ENCODE assay signal across 24 cellular contexts in genomic region chr13:91319996-91320395, GRCh38. TPM values are rescaled to one million over a fixed set of nuclear protein-coding genes. Genes with fewer than 3 reads are reported as not detected.
DNase-seq lines count a peak whose midpoint lies in the region; ATAC-seq, FAIRE-seq and TF ChIP-seq lines count a peak whose summit lies in the region.
"Had no signal": no experiment of that assay in that cellular context is flagged by ENCODE, and none has a peak within 500 bp of the region (broad histone marks: within the 10 kb centered on the region; RNA-seq: fewer than 3 reads in every experiment).

No MANE protein-coding gene starts in this region.

- H3K4me3 ChIP-seq in GM23338 (no peak overlapping the region), kidney (ENCODE audit: low read length in 2 of 2) (no peak overlapping the region)
- H3K4me3 ChIP-seq: BLaER1, GM12878, HAP-1 had no signal

- no peak overlapping the region for H3K4me3 Mint-ChIP-seq in GM23338
- H3K4me3 Mint-ChIP-seq in stimulated activated memory B cell treated with anti-CD40 and anti-IgM and Interleukin-4, amounts not matched to agents 10 μg/mL and 1 μg/mL and 100 μg/mL, for 72 hours: no peak overlapping the region
- H3K4me3 Mint-ChIP-seq: B cell; CD4-positive, CD25-positive, alpha-beta regulatory T cell; CD8-positive, alpha-beta T cell; HFFc6 had no signal

- H3K36me3 ChIP-seq in GM23338 (ENCODE audit: insufficient read depth): no peaks in the 10 kb centered on the region
- H3K36me3 ChIP-seq in kidney (ENCODE audit: control insufficient read depth in 1 of 2, insufficient read depth in 2 of 2, low read length in 2 of 2): no peaks in the 10 kb centered on the region
- H3K36me3 ChIP-seq: BLaER1, HAP-1 had no signal

- H3K4me2 ChIP-seq in GM23338: no peak overlapping the region
- H3K4me2 ChIP-seq: BLaER1 had no signal

- no peaks in the 10 kb centered on the region for H3K9me3 Mint-ChIP-seq in GM23338
- H3K9me3 Mint-ChIP-seq in stimulated activated memory B cell treated with anti-CD40 and anti-IgM and Interleukin-4, amounts not matched to agents 10 μg/mL and 1 μg/mL and 100 μg/mL, for 72 hours: peaks cover 4% of the 10 kb centered on the region
- H3K9me3 Mint-ChIP-seq: CD4-positive, CD25-positive, alpha-beta regulatory T cell; CD8-positive, alpha-beta T cell; HFFc6 had no signal

- peak; percentile 43 to 75 for DNase-seq in NOMO-1 (lab: John Stamatoyannopoulos, UW; ENCODE audit: unreplicated experiment in 2 of 2)
- DNase-seq in NOMO-1 treated with DMSO at 0.1 percent for 48 hours (lab: John Stamatoyannopoulos, UW; ENCODE audit: unreplicated experiment): no peak
- DNase-seq in GM23338 (ENCODE audit: low spot score): peak; percentile 3
- peak; percentile 52 for DNase-seq in kidney
- DNase-seq: Caco-2; CD4-positive, CD25-positive, alpha-beta regulatory T cell; CD8-positive, alpha-beta T cell; DMS153; DND-41; GOT3; HFFc6 had no signal

- no peaks in the 10 kb centered on the region for H4K20me1 ChIP-seq in GM23338 (replicated peaks; ENCODE audit: insufficient read depth)
- H4K20me1 ChIP-seq: BLaER1 had no signal

- no peak overlapping the region for H3K9ac ChIP-seq in kidney (ENCODE audit: low read length in 2 of 2)
- H3K9ac ChIP-seq: BLaER1 had no signal

- no peaks in the 10 kb centered on the region for H3K79me2 ChIP-seq in GM23338 (replicated peaks; ENCODE audit: insufficient read depth)

- no peaks in the 10 kb centered on the region for H3K36me3 Mint-ChIP-seq in GM23338 (ENCODE audit: low read depth)
- no peaks in the 10 kb centered on the region for H3K36me3 Mint-ChIP-seq in stimulated activated memory B cell treated with anti-CD40 and anti-IgM and Interleukin-4, amounts not matched to agents 10 μg/mL and 1 μg/mL and 100 μg/mL, for 72 hours
- H3K36me3 Mint-ChIP-seq: CD4-positive, CD25-positive, alpha-beta regulatory T cell; CD8-positive, alpha-beta T cell had no signal

- H3F3A ChIP-seq in GM23338 (replicated peaks; ENCODE audit: low read depth): no peaks in the 10 kb centered on the region

- peaks cover 3% of the 10 kb centered on the region for H3K4me1 Mint-ChIP-seq in GM23338
- H3K4me1 Mint-ChIP-seq in stimulated activated memory B cell treated with anti-CD40 and anti-IgM and Interleukin-4, amounts not matched to agents 10 μg/mL and 1 μg/mL and 100 μg/mL, for 72 hours: peaks cover 7% of the 10 kb centered on the region
- H3K4me1 Mint-ChIP-seq: B cell had no signal

- H3K27me3 Mint-ChIP-seq in GM23338 (ENCODE audit: insufficient read depth, low read depth, poor library complexity): peaks cover 1% of the 10 kb centered on the region
- peaks cover 9% of the 10 kb centered on the region for H3K27me3 Mint-ChIP-seq in stimulated activated memory B cell treated with anti-CD40 and anti-IgM and Interleukin-4, amounts not matched to agents 10 μg/mL and 1 μg/mL and 100 μg/mL, for 72 hours

- no peak for FAIRE-seq in kidney (lab: Jason Lieb, UNC)
- FAIRE-seq: A204.1, G401.6, GM12878, GM19239, H54 had no signal

- H3K9me2 ChIP-seq in GM23338 (ENCODE audit: insufficient read depth): no peaks in the 10 kb centered on the region

- H3K27ac ChIP-seq in GM23338 (ENCODE audit: low read depth) (no peak overlapping the region), kidney (ENCODE audit: low read depth in 2 of 2, low read length in 2 of 2) (no peak overlapping the region)
- H3K27ac ChIP-seq: 22Rv1, BLaER1, C4-2B had no signal

- no peaks in the 10 kb centered on the region for H3K9me3 ChIP-seq in kidney (ENCODE audit: control insufficient read depth in 1 of 2, low read length in 2 of 2)
- H3K9me3 ChIP-seq: Caco-2, HAP-1 had no signal

- H3K27ac Mint-ChIP-seq in GM23338: no peak overlapping the region; the same call in 1 of the 2 replicates
- H3K27ac Mint-ChIP-seq in stimulated activated memory B cell treated with anti-CD40 and anti-IgM and Interleukin-4, amounts not matched to agents 10 μg/mL and 1 μg/mL and 100 μg/mL, for 72 hours: no peak overlapping the region
- H3K27ac Mint-ChIP-seq: B cell; CD4-positive, CD25-positive, alpha-beta regulatory T cell; CD8-positive, alpha-beta T cell; HFFc6 had no signal

- no peaks in the 10 kb centered on the region for H3K27me3 ChIP-seq in GM23338 (ENCODE audit: insufficient read depth)
- H3K27me3 ChIP-seq: BLaER1 had no signal

- no peak; the same call in 2 of the 3 replicates for ATAC-seq in GM23338
- ATAC-seq in stimulated activated memory B cell treated with anti-CD40 and anti-IgM and Interleukin-4, amounts not matched to agents 10 μg/mL and 1 μg/mL and 100 μg/mL, for 72 hours: peak; percentile 39
- ATAC-seq in HG03432 (IDR thresholded peaks at IDR 0.05; ENCODE audit: unreplicated experiment): no peak
- no peak for ATAC-seq in GM21390 (IDR thresholded peaks at IDR 0.05; ENCODE audit: unreplicated experiment)
- ATAC-seq: CD8-positive, alpha-beta T cell; GM12878 had no signal

- intact Hi-C loops in kidney (cut with DNase I): no loop called here

- TF ChIP-seq CTCF in GM23338 (conservative IDR thresholded peaks at IDR 0.05; ENCODE audit: low read depth in 2 of 2): no peak
- TF ChIP-seq CTCF in kidney (IDR thresholded peaks at IDR 0.05; ENCODE audit: borderline replicate concordance, extremely low read depth, insufficient read depth): no peak

- H2AFZ ChIP-seq in GM23338: no peak overlapping the region

- H3K4me1 ChIP-seq in GM23338 (ENCODE audit: insufficient read depth): no peaks in the 10 kb centered on the region
- H3K4me1 ChIP-seq in kidney (ENCODE audit: control insufficient read depth in 1 of 2, insufficient read depth in 1 of 2, low read depth in 1 of 2, low read length in 2 of 2): no peaks in the 10 kb centered on the region
- H3K4me1 ChIP-seq: BLaER1, Caco-2, HAP-1 had no signal

TF ChIP-seq in GM23338, 12 proteins besides CTCF, POLR2A, EP300 and RAD21 (continues in another document):
- TF ChIP-seq REST (IDR thresholded peaks at IDR 0.05; ENCODE audit: unreplicated experiment) (no peak), EZH2 (IDR thresholded peaks at IDR 0.05; ENCODE audit: low read depth, unreplicated experiment) (no peak), JUNB (IDR thresholded peaks at IDR 0.05; ENCODE audit: unreplicated experiment) (no peak), POLR2AphosphoS5 (IDR thresholded peaks at IDR 0.05; ENCODE audit: low read depth) (no peak), STAT1 (IDR thresholded peaks at IDR 0.05; ENCODE audit: unreplicated experiment) (no peak), ZNF114 (CRISPR knock-in tag; IDR thresholded peaks at IDR 0.05) (no peak), EZH2phosphoT487 (IDR thresholded peaks at IDR 0.05; ENCODE audit: unreplicated experiment) (no peak)

RNA-seq across cellular contexts. Expression of gene MIR17HG, which starts 27.5 kb away (rescaled TPM):
- 44.8 and 46.0 TPM in 2 replicates for total RNA-seq in GM23338 (2014; rRNA removed; shearing (Covaris generic))
- 9.1 and 14.8 TPM in 2 replicates for polyA plus RNA-seq in GM23338 (2016; fragmentation: Nextera tagmentation; extraction: Ambion mirVana)
- total RNA-seq in kidney: 5.7 TPM
- 1.2 TPM for polyA plus RNA-seq in kidney (ENCODE audit: insufficient read depth, low read depth, low replicate concordance)
